In the genomic region with DNA sequence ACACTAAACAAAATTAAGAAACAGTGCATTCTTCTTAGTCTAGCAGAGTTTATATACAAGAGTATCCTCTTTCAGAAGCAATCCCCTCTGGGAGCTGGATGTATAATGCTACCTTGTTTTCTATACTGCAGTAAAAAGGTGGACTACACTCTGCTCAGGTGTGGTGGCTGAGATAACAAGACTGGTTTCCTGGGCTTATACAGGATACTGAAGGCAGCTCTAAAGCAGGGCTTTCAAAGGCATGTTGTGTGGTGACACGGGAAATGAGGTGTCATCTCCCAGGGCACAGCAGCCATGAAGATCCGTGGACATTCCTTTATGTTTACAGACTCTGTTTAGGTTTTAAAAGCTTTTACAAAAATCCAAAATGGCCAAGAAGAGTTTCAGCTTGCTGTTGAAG, we compare ENCODE assay signal across 21 cellular contexts.
DNase-seq lines count a peak whose midpoint lies in the region; ATAC-seq and TF ChIP-seq lines count a peak whose summit lies in the region.
"Had no signal": no experiment of that assay in that cellular context is flagged by ENCODE, and none has a peak within 500 bp of the region (broad histone marks: within the 10 kb centered on the region; RNA-seq: fewer than 3 reads in every experiment).

No MANE protein-coding gene starts in this region.

- H3K4me1 ChIP-seq in Panc1 (ENCODE audit: control insufficient read depth, insufficient read depth, low read length) (no peaks in the 10 kb centered on the region), skeletal muscle satellite cell (ENCODE audit: control insufficient read depth, insufficient read depth, low read length) (peaks cover 6% of the 10 kb centered on the region), H9 (ENCODE audit: insufficient read depth, low read length) (no peaks in the 10 kb centered on the region), gastrocnemius medialis (no peaks in the 10 kb centered on the region)
- H3K4me1 ChIP-seq: left lung, sigmoid colon, SJCRH30, suprapubic skin, uterus had no signal

- H2BK15ac ChIP-seq in H9 (ENCODE audit: low read depth, low read length) = no peak overlapping the region

- H3K9me3 ChIP-seq in Panc1 (ENCODE audit: control insufficient read depth, insufficient read depth, low read depth, low read length) = 0 out of 2 replicates have a peak, but pooled peaks cover under 1% of the 10 kb centered on the region
- H3K9me3 ChIP-seq in skeletal muscle satellite cell (replicated peaks; ENCODE audit: low read length) = no peaks in the 10 kb centered on the region
- H3K9me3 ChIP-seq in H9 (ENCODE audit: control insufficient read depth, low read depth, low read length) = no peaks in the 10 kb centered on the region
- no peaks in the 10 kb centered on the region for H3K9me3 ChIP-seq in gastrocnemius medialis

- H3K18ac ChIP-seq in H9 (ENCODE audit: insufficient read length, low read depth, low read length) = no peak overlapping the region

- peak overlapping the region; percentile 27 for H3K27ac Mint-ChIP-seq in activated CD4-positive, alpha-beta T cell treated with anti-CD3 and anti-CD28 coated beads, Interleukin-2, amount 10 ng/mL, durations not matched to agents 7 days and 5 days
- H3K27ac Mint-ChIP-seq in activated naive CD8-positive, alpha-beta T cell treated with anti-CD3 and anti-CD28 coated beads, Interleukin-2, amount 50 U/mL, for 24 hours = peak overlapping the region; percentile 79
- H3K27ac Mint-ChIP-seq in H9 = no peak overlapping the region
- H3K27ac Mint-ChIP-seq: nephron progenitor cell had no signal

- no peaks in the 10 kb centered on the region for H3K79me1 ChIP-seq in H9 (ENCODE audit: insufficient read depth, low read depth, low read length, poor library complexity, severe bottlenecking)

- H3K4me3 Mint-ChIP-seq in activated CD4-positive, alpha-beta T cell treated with anti-CD3 and anti-CD28 coated beads, Interleukin-2, amount 10 ng/mL, durations not matched to agents 7 days and 5 days = no peak overlapping the region
- no peak overlapping the region for H3K4me3 Mint-ChIP-seq in activated naive CD8-positive, alpha-beta T cell treated with anti-CD3 and anti-CD28 coated beads, Interleukin-2, amount 50 U/mL, for 24 hours
- H3K4me3 Mint-ChIP-seq in H9 = no peak overlapping the region
- H3K4me3 Mint-ChIP-seq: immature natural killer cell, nephron progenitor cell had no signal

- no peak overlapping the region for H3K23ac ChIP-seq in H9 (ENCODE audit: insufficient read length, low read depth, low read length)

- H3K27ac ChIP-seq in Panc1 (ENCODE audit: low read length) = no peak overlapping the region
- H3K27ac ChIP-seq in H9 (ENCODE audit: insufficient read length, low read depth, low read length) = no peak overlapping the region
- no peak overlapping the region for H3K27ac ChIP-seq in gastrocnemius medialis
- H3K27ac ChIP-seq: BLaER1 treated with 17β-estradiol and CSF1 and Interleukin-3, amounts not matched to agents 10 nM and 100 nM; left lung; sigmoid colon; SJCRH30; suprapubic skin; uterus; VCaP had no signal

- CTCF ChIA-PET in activated CD4-positive, alpha-beta T cell treated with anti-CD3 and anti-CD28 coated beads, Interleukin-2, amount 10 ng/mL, durations not matched to agents 7 days and 5 days (lab: Charles Lee) = interaction anchor here (0.6 to 0.9 kb wide), 2 partner anchors 60 to 130 kb away, joined by 3 read pairs; no protein-coding TSS in a partner anchor
- CTCF ChIA-PET in Panc1 (lab: Charles Lee) = no interaction called here

- H3K36me3 ChIP-seq in Panc1 (ENCODE audit: control insufficient read depth, insufficient read depth, low read length) (no peaks in the 10 kb centered on the region), skeletal muscle satellite cell (ENCODE audit: insufficient read depth, low read length) (peaks cover 19% of the 10 kb centered on the region), gastrocnemius medialis (no peaks in the 10 kb centered on the region)
- H3K36me3 ChIP-seq: uterus had no signal

- POLR2A ChIA-PET in activated CD4-positive, alpha-beta T cell treated with anti-CD3 and anti-CD28 coated beads, Interleukin-2, amount 10 ng/mL, durations not matched to agents 7 days and 5 days (lab: Charles Lee) = no interaction called here
- POLR2A ChIA-PET in Panc1 (lab: Charles Lee) = no interaction called here

- H2AK5ac ChIP-seq in H9 (ENCODE audit: insufficient read length, low read length) = no peak overlapping the region

- H3T11ph ChIP-seq in H9 (ENCODE audit: low read length) = no peak overlapping the region

- H3K56ac ChIP-seq in H9 (ENCODE audit: insufficient read length, low read depth, low read length) = no peak overlapping the region

- in situ Hi-C loops in Panc1 (cut with HindIII; ENCODE audit: low pct_unique_long_range_greater_than_20kb, low sequenced_read_pairs) = no loop called here
- in situ Hi-C loops in gastrocnemius medialis (cut with MboI; ENCODE audit: low sequenced_read_pairs in 4 of 4) = no loop called here

- H3K27me3 ChIP-seq in Panc1 (ENCODE audit: control insufficient read depth, insufficient read depth, low read length) = no peaks in the 10 kb centered on the region
- H3K27me3 ChIP-seq in skeletal muscle satellite cell (ENCODE audit: control insufficient read depth, insufficient read depth, low read length) = no peaks in the 10 kb centered on the region
- H3K27me3 ChIP-seq in H9 (ENCODE audit: insufficient read depth, low read length) = no peaks in the 10 kb centered on the region
- no peaks in the 10 kb centered on the region for H3K27me3 ChIP-seq in gastrocnemius medialis
- H3K27me3 ChIP-seq: BLaER1 treated with 17β-estradiol and CSF1 and Interleukin-3, amounts not matched to agents 10 nM and 100 nM; left lung; sigmoid colon; SJCRH30; suprapubic skin; uterus had no signal

- no peak overlapping the region for H2AFZ ChIP-seq in H9 (ENCODE audit: low read length)

- BruUV-seq in Panc1 (replicated peaks; lab: Mats Ljungman, UMichigan) = no TSS peak

- H3K9ac ChIP-seq in skeletal muscle satellite cell (ENCODE audit: low read depth, low read length) = peak overlapping the region; percentile 18
- no peak overlapping the region for H3K9ac ChIP-seq in H9 (ENCODE audit: extremely low read depth, insufficient read length, low read length)
- H3K9ac ChIP-seq: BLaER1 treated with 17β-estradiol and CSF1 and Interleukin-3, amounts not matched to agents 10 nM and 100 nM had no signal

- H3K4me2 ChIP-seq in skeletal muscle satellite cell (ENCODE audit: low read length) (no peak overlapping the region), H9 (ENCODE audit: insufficient read depth, insufficient read length, low read length) (no peak overlapping the region)
- H3K4me2 ChIP-seq: BLaER1 treated with 17β-estradiol and CSF1 and Interleukin-3, amounts not matched to agents 10 nM and 100 nM had no signal

- no peak overlapping the region for H3K14ac ChIP-seq in H9 (ENCODE audit: insufficient read depth, low read length)

- no peak overlapping the region for H3K4me3 ChIP-seq in Panc1 (ENCODE audit: low read depth in 2 of 2, low read length in 2 of 2)
- no peak overlapping the region for H3K4me3 ChIP-seq in skeletal muscle satellite cell (ENCODE audit: low read length)
- H3K4me3 ChIP-seq in gastrocnemius medialis = no peak overlapping the region
- H3K4me3 ChIP-seq: BLaER1 treated with 17β-estradiol and CSF1 and Interleukin-3, amounts not matched to agents 10 nM and 100 nM; left lung; sigmoid colon; SJCRH30; suprapubic skin; uterus had no signal

- H2BK12ac ChIP-seq in H9 (ENCODE audit: insufficient read length, low read depth, low read length) = no peak overlapping the region

- H2BK120ac ChIP-seq in H9 (ENCODE audit: low read depth, low read length, poor library complexity, severe bottlenecking) = no peak overlapping the region

- peaks cover 20% of the 10 kb centered on the region for H3K9me3 Mint-ChIP-seq in activated CD4-positive, alpha-beta T cell treated with anti-CD3 and anti-CD28 coated beads, Interleukin-2, amount 10 ng/mL, durations not matched to agents 7 days and 5 days
- peaks cover 28% of the 10 kb centered on the region for H3K9me3 Mint-ChIP-seq in activated naive CD8-positive, alpha-beta T cell treated with anti-CD3 and anti-CD28 coated beads, Interleukin-2, amount 50 U/mL, for 24 hours
- H3K9me3 Mint-ChIP-seq in H9 = peaks cover 62 to 69% of the 10 kb centered on the region in 2 experiments

- H3K27me3 Mint-ChIP-seq in activated CD4-positive, alpha-beta T cell treated with anti-CD3 and anti-CD28 coated beads, Interleukin-2, amount 10 ng/mL, durations not matched to agents 7 days and 5 days = no peaks in the 10 kb centered on the region
- H3K27me3 Mint-ChIP-seq in activated naive CD8-positive, alpha-beta T cell treated with anti-CD3 and anti-CD28 coated beads, Interleukin-2, amount 50 U/mL, for 24 hours = no peaks in the 10 kb centered on the region
- no peaks in the 10 kb centered on the region; the same call in none of the 2 replicates for H3K27me3 Mint-ChIP-seq in H9 (ENCODE audit: low read depth)

- no peak overlapping the region for H4K91ac ChIP-seq in H9 (ENCODE audit: insufficient read length, low read depth, low read length)

- no CpG with 5 or more reads among the region's 2 CpGs for WGBS in H9 (ENCODE audit: extremely low coverage, insufficient read length, low lambda C conversion rate)

- DNase-seq in activated CD4-positive, alpha-beta T cell treated with anti-CD3 and anti-CD28 coated beads, Interleukin-2, amount 10 ng/mL, durations not matched to agents 7 days and 5 days = no peak
- DNase-seq in activated CD4-positive, alpha-beta T cell treated with anti-CD3 and anti-CD28 coated beads for 1 hour = no peak
- DNase-seq in Panc1 (ENCODE audit: low read depth, low spot score) (no peak), H9 (no peak), NOMO-1 treated with dmso at 0.1 percent for 144 hours (lab: John Stamatoyannopoulos, UW; ENCODE audit: unreplicated experiment) (no peak), gastrocnemius medialis (no peak)
- DNase-seq in activated naive CD8-positive, alpha-beta T cell treated with anti-CD3 and anti-CD28 coated beads, Interleukin-2, amount 50 U/mL, for 24 hours = no peak
- DNase-seq: amygdala, immature natural killer cell, Kasumi-1, left lung, NCI-H1930, NCI-H446 treated with DMSO at 0.1 percent for 48 hours, nephron progenitor cell, sigmoid colon, SJCRH30, uterus had no signal

- H3K36me3 Mint-ChIP-seq in activated CD4-positive, alpha-beta T cell treated with anti-CD3 and anti-CD28 coated beads, Interleukin-2, amount 10 ng/mL, durations not matched to agents 7 days and 5 days (ENCODE audit: low read depth) = peaks cover 51% of the 10 kb centered on the region
- peaks cover 59% of the 10 kb centered on the region for H3K36me3 Mint-ChIP-seq in activated naive CD8-positive, alpha-beta T cell treated with anti-CD3 and anti-CD28 coated beads, Interleukin-2, amount 50 U/mL, for 24 hours (ENCODE audit: low read depth)
- peaks cover 73 to 95% (median 93%) of the 10 kb centered on the region in 3 experiments for H3K36me3 Mint-ChIP-seq in H9 (ENCODE audit: insufficient read depth in 1 of 3, low read depth in 3 of 3)

- no peak for TF ChIP-seq CTCF in Panc1 (IDR thresholded peaks at IDR 0.05)
- TF ChIP-seq CTCF in H9 (conservative IDR thresholded peaks at IDR 0.05) = no peak
- TF ChIP-seq CTCF in gastrocnemius medialis (IDR thresholded peaks at IDR 0.05 in 4 of 5, conservative IDR thresholded peaks at IDR 0.05 in 1 of 5) = no peak

- TF ChIP-seq POLR2A in gastrocnemius medialis (IDR thresholded peaks at IDR 0.05) = no peak

- H3K4me1 Mint-ChIP-seq in activated CD4-positive, alpha-beta T cell treated with anti-CD3 and anti-CD28 coated beads, Interleukin-2, amount 10 ng/mL, durations not matched to agents 7 days and 5 days = peaks cover 16% of the 10 kb centered on the region
- H3K4me1 Mint-ChIP-seq in activated naive CD8-positive, alpha-beta T cell treated with anti-CD3 and anti-CD28 coated beads, Interleukin-2, amount 50 U/mL, for 24 hours = peaks cover 16% of the 10 kb centered on the region
- H3K4me1 Mint-ChIP-seq in H9 = no peaks in the 10 kb centered on the region
- H3K4me1 Mint-ChIP-seq: immature natural killer cell, nephron progenitor cell had no signal

- intact Hi-C loops in Panc1 (cut with micrococcal nuclease; ENCODE audit: unreplicated experiment) (no loop called here), gastrocnemius medialis (cut with DNase I; ENCODE audit: low total_unique reads) (no loop called here)

- no peak overlapping the region for H2BK5ac ChIP-seq in H9 (ENCODE audit: insufficient read length, low read length)

- H3K4ac ChIP-seq in H9 (ENCODE audit: low read depth, low read length) = no peak overlapping the region

- H4K20me1 ChIP-seq in H9 (ENCODE audit: control insufficient read depth, insufficient read depth, insufficient read length) = no peaks in the 10 kb centered on the region

- ATAC-seq in Panc1 = peak; percentile 53; the same call in 1 of the 2 replicates
- ATAC-seq in activated naive CD8-positive, alpha-beta T cell treated with anti-CD3 and anti-CD28 coated beads, Interleukin-2, amount 50 U/mL, for 24 hours = peak; percentile 41
- ATAC-seq in gastrocnemius medialis = no peak
- ATAC-seq: left lung had no signal

- no peaks in the 10 kb centered on the region for H3K79me2 ChIP-seq in H9 (ENCODE audit: insufficient read depth, low read length)

- no peak overlapping the region for H4K8ac ChIP-seq in H9 (replicated peaks; ENCODE audit: insufficient read length, low read depth, low read length)

- no peak overlapping the region for H2BK20ac ChIP-seq in H9 (ENCODE audit: low read depth, low read length, poor library complexity, severe bottlenecking)

- H3K23me2 ChIP-seq in H9 (ENCODE audit: insufficient read length, low read depth, low read length, poor library complexity, severe bottlenecking) = no peaks in the 10 kb centered on the region

- no peak overlapping the region for H4K5ac ChIP-seq in H9 (ENCODE audit: insufficient read length, low read depth, low read length)

Comparison
In these comparisons a context has a peak if more than half of its experiments do, and no peak if none do; other contexts are left out.
1. H3K27ac Mint-ChIP-seq: peak in activated CD4-positive, alpha-beta T cell treated with anti-CD3 and anti-CD28 coated beads, Interleukin-2, amount 10 ng/mL, durations not matched to agents 7 days and 5 days (single experiment) and activated naive CD8-positive, alpha-beta T cell treated with anti-CD3 and anti-CD28 coated beads, Interleukin-2, amount 50 U/mL, for 24 hours (single experiment); none in H9 (0 of 3).
2. ATAC-seq: peak in Panc1 (single experiment) and activated naive CD8-positive, alpha-beta T cell treated with anti-CD3 and anti-CD28 coated beads, Interleukin-2, amount 50 U/mL, for 24 hours (single experiment); none in gastrocnemius medialis (0 of 2).